26 cellular contexts compared by ENCODE assay signal in the genomic region with DNA sequence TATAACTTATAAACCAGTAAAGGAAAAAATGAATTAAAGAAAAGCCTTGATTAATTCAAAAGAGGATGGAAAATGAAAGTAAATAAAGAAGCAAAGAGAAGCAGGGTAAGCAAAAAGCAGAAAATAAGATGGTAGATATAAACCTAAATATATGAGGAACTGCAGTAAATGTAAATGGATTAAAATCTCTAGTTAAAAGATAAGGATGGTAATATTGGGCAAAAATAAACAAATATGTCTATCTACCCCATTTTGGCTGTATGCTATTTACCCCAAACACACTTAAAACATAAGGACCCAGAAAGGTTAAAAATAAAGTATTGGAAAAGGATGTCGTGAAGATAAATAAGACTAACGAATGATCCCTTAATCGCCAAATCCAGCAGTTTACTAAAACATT.
"Had no signal": no experiment of that assay in that cellular context is flagged by ENCODE, and none has a peak within 500 bp of the region (broad histone marks: within the 10 kb centered on the region; RNA-seq: fewer than 3 reads in every experiment).

No MANE protein-coding gene starts in this region.

- H3K4me1 ChIP-seq: colonic mucosa, esophagus muscularis mucosa, esophagus squamous epithelium, foreskin keratinocyte, gastrocnemius medialis, gastroesophageal sphincter, heart left ventricle, heart right ventricle had no signal

- DNase-seq: colonic mucosa; cortex of kidney; dermis blood vessel endothelial cell; dorsolateral prefrontal cortex; effector CD4-positive, alpha-beta T cell; effector CD8-positive, alpha-beta T cell; effector memory CD4-positive, alpha-beta T cell; effector memory CD8-positive, alpha-beta T cell; endodermal cell; erythroblast; esophagus squamous epithelium; foreskin fibroblast; foreskin keratinocyte; foreskin melanocyte; gastrocnemius medialis; glutamatergic neuron; head of caudate nucleus; heart left ventricle; heart right ventricle had no signal

- FAIRE-seq: endometrium, endothelial cell of umbilical vein had no signal

- ATAC-seq: effector memory CD8-positive, alpha-beta T cell; esophagus mucosa; foreskin keratinocyte; gastrocnemius medialis; gastroesophageal sphincter; heart left ventricle; heart right ventricle had no signal

- H3K36me3 ChIP-seq: colonic mucosa, esophagus muscularis mucosa, esophagus squamous epithelium, gastrocnemius medialis, gastroesophageal sphincter, heart left ventricle, heart right ventricle had no signal

- H3K27me3 ChIP-seq: colonic mucosa had no signal

- H3K9me3 ChIP-seq: colonic mucosa had no signal

- H3K4me3 ChIP-seq: colonic mucosa, coronary artery, dorsolateral prefrontal cortex, esophagus muscularis mucosa, esophagus squamous epithelium, gastroesophageal sphincter, heart left ventricle, heart right ventricle had no signal

- H3K27ac ChIP-seq: colonic mucosa, coronary artery, dorsolateral prefrontal cortex, epithelial cell of prostate, esophagus muscularis mucosa, esophagus squamous epithelium, foreskin keratinocyte, gastrocnemius medialis, gastroesophageal sphincter, heart left ventricle, heart right ventricle had no signal
